ENCODE assay signal across 8 cellular contexts in the genomic region with DNA sequence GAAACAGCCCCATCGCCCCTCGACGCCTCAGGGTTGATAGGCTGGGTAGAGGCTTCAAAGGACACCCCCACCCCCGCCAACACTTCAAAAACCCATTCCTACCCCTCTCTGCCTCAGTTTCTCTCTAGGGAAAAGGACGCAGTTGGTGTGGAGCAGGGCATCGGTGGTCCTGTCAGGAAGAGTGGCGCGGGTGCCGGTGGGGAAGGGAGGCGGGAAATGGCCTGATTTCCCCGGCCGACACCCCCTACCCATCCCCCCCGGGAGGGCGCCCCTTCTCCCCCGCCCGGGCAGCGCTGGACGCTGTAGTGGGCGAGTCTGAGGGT. TPM values are rescaled to one million over a fixed set of nuclear protein-coding genes. Genes with fewer than 3 reads are reported as not detected.
A peak's percentile ranks its signal among the peaks of the same experiment; 100 is the strongest.
DNase-seq lines count a peak whose midpoint lies in the region; ATAC-seq and TF ChIP-seq lines count a peak whose summit lies in the region.

No MANE protein-coding gene starts in this region.

- H3K18ac ChIP-seq in IMR-90 (ENCODE audit: low read depth, low read length) = peak overlapping the region; percentile 6; the same call in 1 of the 2 replicates

- dilution Hi-C loops in IMR-90 (cut with HindIII; ENCODE audit: low sequenced_read_pairs, unreplicated experiment) = no loop called here

- H3K4me3 ChIP-seq in IMR-90 (ENCODE audit: insufficient read depth, low read depth, low read length) = peak overlapping the region; percentile 67

- no peak for TF ChIP-seq RAD21 in IMR-90 (IDR thresholded peaks at IDR 0.05; ENCODE audit: low read length)

- H3K27ac Mint-ChIP-seq in dendritic cell treated with granulocyte-macrophage colony-stimulating factor and Interleukin-4, amounts not matched to agents 40 ng/mL and 50 ng/mL, for 4 days = peak overlapping the region; percentile 80
- peak overlapping the region; percentile 71 for H3K27ac Mint-ChIP-seq in neural crest cell (ENCODE audit: unreplicated experiment)

- peak overlapping the region; percentile 97 for H2AK9ac ChIP-seq in IMR-90 (replicated peaks; ENCODE audit: low read depth, low read length, poor library complexity)

- no peak overlapping the region for H2BK20ac ChIP-seq in IMR-90 (ENCODE audit: low read depth, low read length)

- peaks cover 3% of the 10 kb centered on the region for H3K9me3 ChIP-seq in IMR-90 (ENCODE audit: control insufficient read depth, insufficient read depth, low read length)

- CTCF ChIA-PET in IMR-90 (lab: Yijun Ruan, JAX) = no interaction called here

- POLR2A ChIA-PET in IMR-90 (lab: Charles Lee; ENCODE audit: unreplicated experiment) = interaction anchor here (1.7 kb wide), 1 partner anchor 17 kb away, joined by 4 read pairs; no protein-coding TSS in a partner anchor

- H2BK5ac ChIP-seq in IMR-90 (ENCODE audit: low read depth, low read length, poor library complexity, severe bottlenecking) = peak overlapping the region; percentile 48

- 0 out of 2 replicates have a peak overlapping the region, but pooled peaks have one; percentile 55 for H2BK120ac ChIP-seq in IMR-90 (ENCODE audit: low read depth, low read length)

- H3K27ac ChIP-seq in IMR-90 (ENCODE audit: insufficient read depth, low read length) = peak overlapping the region; percentile 89

- WGBS in IMR-90 (ENCODE audit: extremely low coverage in 2 of 2, insufficient read length in 1 of 2), 2 experiments = no CpG with 5 or more reads among the region's 19 CpGs

- H3K14ac ChIP-seq in IMR-90 (replicated peaks; ENCODE audit: low read depth, low read length) = peak overlapping the region; percentile 90

- H3K4me1 ChIP-seq in IMR-90 (ENCODE audit: control insufficient read depth, insufficient read depth, low read length) = peaks cover 8% of the 10 kb centered on the region

- H3K79me1 ChIP-seq in IMR-90 (ENCODE audit: low read depth in 1 of 2, low read length in 2 of 2) = peaks cover 14 to 30% of the 10 kb centered on the region in 2 experiments; a peak in 3 of 4 replicates

- peak overlapping the region; percentile 88 for H4K91ac ChIP-seq in IMR-90 (ENCODE audit: insufficient read depth, low read depth, low read length)

- DNase-seq in IMR-90 = no peak
- no peak for DNase-seq in neural crest cell (ENCODE audit: low read depth, low spot score)
- DNase-seq in AML-193 (lab: John Stamatoyannopoulos, UW) = no peak

- peaks cover 17% of the 10 kb centered on the region for H3K27me3 Mint-ChIP-seq in dendritic cell treated with granulocyte-macrophage colony-stimulating factor and Interleukin-4, amounts not matched to agents 40 ng/mL and 50 ng/mL, for 4 days
- H3K27me3 Mint-ChIP-seq in neural crest cell (ENCODE audit: low read depth) = no peaks in the 10 kb centered on the region

- peak overlapping the region; percentile 18; the same call in 1 of the 2 replicates for H4K5ac ChIP-seq in IMR-90 (ENCODE audit: low read depth, low read length)

- H4K20me1 ChIP-seq in IMR-90 (ENCODE audit: insufficient read depth, low read length) = peaks cover 9% of the 10 kb centered on the region

- peak overlapping the region; percentile 99 for H3K4me3 Mint-ChIP-seq in dendritic cell treated with granulocyte-macrophage colony-stimulating factor and Interleukin-4, amounts not matched to agents 40 ng/mL and 50 ng/mL, for 4 days
- peak overlapping the region; percentile 85 for H3K4me3 Mint-ChIP-seq in neural crest cell

- peak overlapping the region; percentile 72 for H2AK5ac ChIP-seq in IMR-90 (ENCODE audit: low read depth, low read length)

- no peaks in the 10 kb centered on the region for H3K27me3 ChIP-seq in IMR-90 (ENCODE audit: control insufficient read depth, insufficient read depth, low read length)

- ATAC-seq in GM19328 (IDR thresholded peaks at IDR 0.05; ENCODE audit: unreplicated experiment) (peak; percentile 3), IMR-90 (ENCODE audit: low read depth) (no peak), HG02870 (IDR thresholded peaks at IDR 0.05; ENCODE audit: unreplicated experiment) (no peak), HG03095 (IDR thresholded peaks at IDR 0.05; ENCODE audit: unreplicated experiment) (no peak), HG02588 (IDR thresholded peaks at IDR 0.05; ENCODE audit: unreplicated experiment) (no peak)

- peak overlapping the region; percentile 82 for H3K4me2 ChIP-seq in IMR-90 (ENCODE audit: low read depth, low read length)

- H3K23ac ChIP-seq in IMR-90 (ENCODE audit: low read depth, low read length) = peak overlapping the region; percentile 69; the same call in 1 of the 2 replicates

- peaks cover 13% of the 10 kb centered on the region for H3K9me1 ChIP-seq in IMR-90 (ENCODE audit: insufficient read depth, low read length)

- peak overlapping the region; percentile 98 for H2AFZ ChIP-seq in IMR-90 (replicated peaks; ENCODE audit: low read length, poor library complexity)

- intact Hi-C loops in IMR-90 (cut with micrococcal nuclease) = no loop called here
- intact Hi-C loops in dendritic cell treated with granulocyte-macrophage colony-stimulating factor and Interleukin-4, amounts not matched to agents 40 ng/mL and 50 ng/mL, for 4 days (cut with micrococcal nuclease) = no loop called here

- H3K9ac ChIP-seq in IMR-90 (ENCODE audit: low read depth, low read length) = peak overlapping the region; percentile 81

- peaks cover 11% of the 10 kb centered on the region for H3K9me3 Mint-ChIP-seq in dendritic cell treated with granulocyte-macrophage colony-stimulating factor and Interleukin-4, amounts not matched to agents 40 ng/mL and 50 ng/mL, for 4 days
- no peaks in the 10 kb centered on the region for H3K9me3 Mint-ChIP-seq in neural crest cell

- H3K56ac ChIP-seq in IMR-90 (ENCODE audit: extremely low read depth, insufficient read depth, low read length) = 0 out of 2 replicates have a peak overlapping the region, but pooled peaks have one; percentile 26

- peaks cover 7% of the 10 kb centered on the region for H3K36me3 ChIP-seq in IMR-90 (ENCODE audit: control insufficient read depth, insufficient read depth, low read length)

- in situ Hi-C loops in IMR-90 (cut with MboI; ENCODE audit: low sequenced_read_pairs) = no loop called here

- peak overlapping the region; percentile 90 for H3K4ac ChIP-seq in IMR-90 (ENCODE audit: low read depth, low read length)

- no peak for TF ChIP-seq POLR2A in IMR-90 (IDR thresholded peaks at IDR 0.05; ENCODE audit: low read depth, low read length)

- H2BK15ac ChIP-seq in IMR-90 (ENCODE audit: low read depth, low read length) = no peak overlapping the region

- peak overlapping the region; percentile 84 to 88; a peak in 3 of 4 replicates for H4K8ac ChIP-seq in IMR-90 (ENCODE audit: low read depth in 2 of 2, low read length in 2 of 2)

- BruUV-seq in IMR-90 (replicated peaks; lab: Mats Ljungman, UMichigan) = no TSS peak

- H3K36me3 Mint-ChIP-seq in dendritic cell treated with granulocyte-macrophage colony-stimulating factor and Interleukin-4, amounts not matched to agents 40 ng/mL and 50 ng/mL, for 4 days (ENCODE audit: low read depth) = peaks cover 16% of the 10 kb centered on the region
- H3K36me3 Mint-ChIP-seq in neural crest cell (ENCODE audit: low read depth) = no peaks in the 10 kb centered on the region

- H3K4me1 Mint-ChIP-seq in dendritic cell treated with granulocyte-macrophage colony-stimulating factor and Interleukin-4, amounts not matched to agents 40 ng/mL and 50 ng/mL, for 4 days (ENCODE audit: low read depth) = peaks cover 21% of the 10 kb centered on the region
- peaks cover 17% of the 10 kb centered on the region for H3K4me1 Mint-ChIP-seq in neural crest cell

- TF ChIP-seq CTCF in IMR-90 (conservative IDR thresholded peaks at IDR 0.05; ENCODE audit: low read depth, low read length) (no peak), neural crest cell (conservative IDR thresholded peaks at IDR 0.05) (no peak)

TF ChIP-seq in IMR-90, 13 proteins besides CTCF, POLR2A, EP300 and RAD21:
- TF ChIP-seq CHD1 (IDR thresholded peaks at IDR 0.05; ENCODE audit: low read depth, low read length) (no peak), RFX5 (IDR thresholded peaks at IDR 0.05; ENCODE audit: low read depth, low read length) (no peak), MAZ (IDR thresholded peaks at IDR 0.05; ENCODE audit: borderline replicate concordance, low read depth, low read length) (no peak), MXI1 (IDR thresholded peaks at IDR 0.05; ENCODE audit: borderline replicate concordance, low read depth, low read length) (no peak), CEBPB (IDR thresholded peaks at IDR 0.05; ENCODE audit: low read depth, low read length) (no peak), NFE2L2 (IDR thresholded peaks at IDR 0.05; ENCODE audit: low read depth, low read length) (no peak), SMC3 (IDR thresholded peaks at IDR 0.05; ENCODE audit: low read depth, low read length) (no peak), FOS (IDR thresholded peaks at IDR 0.05; ENCODE audit: low read depth, low read length) (no peak)
TF ChIP-seq in IMR-90: peak in this region for 0.

RNA-seq across cellular contexts. Expression of a gene that starts 0.4 kb away (rescaled TPM):
- 9.9 and 17.5 TPM in 2 replicates for total RNA-seq in IMR-90 (2012; rRNA removed)
- 75.1 and 101 TPM in 2 replicates for polyA plus RNA-seq in IMR-90 (2012; rRNA removed)
- polyA plus RNA-seq in IMR-90 (2012; cell fraction: cytosol; rRNA removed) = 67.5 and 73.6 TPM in 2 replicates
- polyA plus RNA-seq in IMR-90 (2012; cell fraction: nucleus; rRNA removed; ENCODE audit: low replicate concordance) = 35.0 and 62.6 TPM in 2 replicates
- total RNA-seq in neural crest cell = 42.0 and 44.4 TPM in 2 replicates

RNA-seq across cellular contexts. Expression of a gene that starts 21.9 kb away (rescaled TPM):
- total RNA-seq in IMR-90 (2012; rRNA removed) (1.1 TPM in 2 replicates), neural crest cell (88.7 and 88.8 TPM in 2 replicates)
- polyA plus RNA-seq in IMR-90 (2012; rRNA removed) = 6.2 and 6.4 TPM in 2 replicates
- polyA plus RNA-seq in IMR-90 (2012; cell fraction: cytosol; rRNA removed) = 9.7 and 10.0 TPM in 2 replicates
- polyA plus RNA-seq in IMR-90 (2012; cell fraction: nucleus; rRNA removed; ENCODE audit: low replicate concordance) = 15.8 and 22.6 TPM in 2 replicates

RNA-seq across cellular contexts. Expression of a gene that starts 33.3 kb away (rescaled TPM):
- total RNA-seq in IMR-90 (2012; rRNA removed) (15.0 and 18.5 TPM in 2 replicates), neural crest cell (12.5 and 14.4 TPM in 2 replicates)
- 23.2 and 23.4 TPM in 2 replicates for polyA plus RNA-seq in IMR-90 (2012; rRNA removed)
- 15.9 and 35.9 TPM in 2 replicates for polyA plus RNA-seq in IMR-90 (2012; cell fraction: cytosol; rRNA removed)
- 13.3 and 22.2 TPM in 2 replicates for polyA plus RNA-seq in IMR-90 (2012; cell fraction: nucleus; rRNA removed; ENCODE audit: low replicate concordance)

RNA-seq across cellular contexts. Expression of a gene that starts 49.9 kb away (rescaled TPM):
- total RNA-seq in IMR-90 (2012; rRNA removed) (10.9 and 13.9 TPM in 2 replicates), neural crest cell (58.9 and 59.2 TPM in 2 replicates)
- 8.2 and 8.8 TPM in 2 replicates for polyA plus RNA-seq in IMR-90 (2012; rRNA removed)
- polyA plus RNA-seq in IMR-90 (2012; cell fraction: cytosol; rRNA removed) = 7.4 and 8.5 TPM in 2 replicates
- 5.2 and 7.5 TPM in 2 replicates for polyA plus RNA-seq in IMR-90 (2012; cell fraction: nucleus; rRNA removed; ENCODE audit: low replicate concordance)

RNA-seq across cellular contexts. Expression of a gene that starts 56.7 kb away (rescaled TPM):
- total RNA-seq in IMR-90 (2012; rRNA removed) (1.1 and 2.0 TPM in 2 replicates), neural crest cell (34.0 and 40.8 TPM in 2 replicates)
- polyA plus RNA-seq in IMR-90 (2012; rRNA removed) = 9.4 and 9.8 TPM in 2 replicates
- polyA plus RNA-seq in IMR-90 (2012; cell fraction: cytosol; rRNA removed) = 4.7 and 4.8 TPM in 2 replicates
- 15.6 and 30.1 TPM in 2 replicates for polyA plus RNA-seq in IMR-90 (2012; cell fraction: nucleus; rRNA removed; ENCODE audit: low replicate concordance)

Comparison
In these comparisons a context has a peak if more than half of its experiments do, and no peak if none do; other contexts are left out.
1. RNA of a gene that starts 21.9 kb away (total RNA-seq): 88.7 to 88.8 TPM in neural crest cell; 1.1 TPM in IMR-90; every median in the first group is over 10 times any median in the second.